ENCODE assay signal across 9 cellular contexts in the genomic region with DNA sequence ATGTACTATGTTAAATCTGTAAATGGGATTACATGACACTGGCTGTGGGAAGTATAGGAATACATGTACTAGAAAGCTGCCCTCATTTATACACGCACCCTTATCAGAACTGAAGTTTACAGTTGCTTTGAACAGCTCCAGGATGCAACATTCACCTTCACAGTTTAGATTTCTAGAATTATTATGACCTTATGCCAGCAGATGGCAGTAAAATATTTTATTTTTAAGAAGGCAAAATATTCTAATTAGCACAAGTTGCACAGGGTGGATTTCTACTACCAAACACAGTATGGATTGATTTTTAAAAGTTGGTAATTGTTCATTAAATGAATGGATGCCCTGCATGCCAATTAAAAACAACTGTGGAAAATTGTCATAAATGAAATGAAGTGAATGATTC.
DNase-seq lines count a peak whose midpoint lies in the region; ATAC-seq and TF ChIP-seq lines count a peak whose summit lies in the region.
"Had no signal": no experiment of that assay in that cellular context is flagged by ENCODE, and none has a peak within 500 bp of the region (broad histone marks: within the 10 kb centered on the region; RNA-seq: fewer than 3 reads in every experiment).

No MANE protein-coding gene starts in this region.

- ATAC-seq in GM23338 (no peak), HG03159 (IDR thresholded peaks at IDR 0.05; ENCODE audit: unreplicated experiment) (no peak)
- ATAC-seq in activated naive CD8-positive, alpha-beta T cell treated with anti-CD3 and anti-CD28 coated beads, Interleukin-2, amount 50 U/mL, for 24 hours: no peak

- H3K27me3 Mint-ChIP-seq in GM23338 (ENCODE audit: insufficient read depth, low read depth, poor library complexity): no peaks in the 10 kb centered on the region
- H3K27me3 Mint-ChIP-seq in activated naive CD8-positive, alpha-beta T cell treated with anti-CD3 and anti-CD28 coated beads, Interleukin-2, amount 50 U/mL, for 24 hours: peaks cover 5% of the 10 kb centered on the region

- H3K36me3 ChIP-seq in BJ (ENCODE audit: control insufficient read depth, insufficient read depth, low read length) (no peaks in the 10 kb centered on the region), GM23338 (ENCODE audit: insufficient read depth) (no peaks in the 10 kb centered on the region), OCI-LY1 (ENCODE audit: insufficient read depth, low read length) (no peaks in the 10 kb centered on the region)
- H3K36me3 ChIP-seq: neutrophil had no signal

- H3F3A ChIP-seq in GM23338 (replicated peaks; ENCODE audit: low read depth) (no peaks in the 10 kb centered on the region), OCI-LY1 (ENCODE audit: insufficient read depth, low read length) (no peaks in the 10 kb centered on the region)

- H3K9me2 ChIP-seq in GM23338 (ENCODE audit: insufficient read depth) (no peaks in the 10 kb centered on the region), OCI-LY1 (ENCODE audit: low read depth, low read length) (no peaks in the 10 kb centered on the region)

- no peaks in the 10 kb centered on the region; the same call in 1 of the 2 replicates for H3K4me1 ChIP-seq in GM23338 (ENCODE audit: insufficient read depth)
- H3K4me1 ChIP-seq in OCI-LY1 (ENCODE audit: insufficient read depth, low read length, severe bottlenecking): no peaks in the 10 kb centered on the region

- H3K9ac ChIP-seq in OCI-LY1 (ENCODE audit: low read length): no peak overlapping the region

- H2AFZ ChIP-seq in GM23338: no peak overlapping the region
- no peak overlapping the region for H2AFZ ChIP-seq in OCI-LY1 (ENCODE audit: low read length)

- H3K4me3 Mint-ChIP-seq in GM23338: no peak overlapping the region
- no peak overlapping the region for H3K4me3 Mint-ChIP-seq in activated naive CD8-positive, alpha-beta T cell treated with anti-CD3 and anti-CD28 coated beads, Interleukin-2, amount 50 U/mL, for 24 hours

- H3K27ac ChIP-seq in GM23338 (ENCODE audit: low read depth) (no peak overlapping the region), OCI-LY1 (ENCODE audit: low read depth, low read length, poor library complexity, severe bottlenecking) (no peak overlapping the region), coronary artery (no peak overlapping the region)
- H3K27ac ChIP-seq: neutrophil had no signal

- H4K20me1 ChIP-seq in GM23338 (replicated peaks; ENCODE audit: insufficient read depth) (no peaks in the 10 kb centered on the region), OCI-LY1 (ENCODE audit: insufficient read depth, low read length) (no peaks in the 10 kb centered on the region)

- H3K79me2 ChIP-seq in GM23338 (replicated peaks; ENCODE audit: insufficient read depth) (no peaks in the 10 kb centered on the region), OCI-LY1 (ENCODE audit: insufficient read depth, low read length) (no peaks in the 10 kb centered on the region)

- no peaks in the 10 kb centered on the region for H3K9me3 ChIP-seq in OCI-LY1 (ENCODE audit: low read length)
- H3K9me3 ChIP-seq: neutrophil had no signal

- TF ChIP-seq CTCF in BJ (IDR thresholded peaks at IDR 0.05; ENCODE audit: insufficient read depth, low read depth, low read length) (0 out of 2 replicates have a peak, but pooled peaks have one; percentile 14), GM23338 (conservative IDR thresholded peaks at IDR 0.05; ENCODE audit: low read depth in 2 of 2) (peak; percentile 20 to 50; a peak in 3 of 4 replicates), OCI-LY1 (IDR thresholded peaks at IDR 0.05; ENCODE audit: low read length) (peak; percentile 42; the same call in 1 of the 2 replicates), fibroblast of pulmonary artery (IDR thresholded peaks at IDR 0.05; ENCODE audit: low read length, missing control alignments) (peak; percentile 21), coronary artery (IDR thresholded peaks at IDR 0.05) (no peak)

- CTCF ChIA-PET in BJ (lab: Yijun Ruan, JAX): interaction anchor here (0.6 to 1.4 kb wide), 4 partner anchors 8 to 1825 kb away, joined by 3 to 4 read pairs (median 4); no protein-coding TSS in a partner anchor

- no peaks in the 10 kb centered on the region for H3K4me1 Mint-ChIP-seq in GM23338
- H3K4me1 Mint-ChIP-seq in activated naive CD8-positive, alpha-beta T cell treated with anti-CD3 and anti-CD28 coated beads, Interleukin-2, amount 50 U/mL, for 24 hours: no peaks in the 10 kb centered on the region

- POLR2A ChIA-PET in BJ (lab: Charles Lee): no interaction called here

- no peak overlapping the region for H3K27ac Mint-ChIP-seq in GM23338
- no peak overlapping the region for H3K27ac Mint-ChIP-seq in activated naive CD8-positive, alpha-beta T cell treated with anti-CD3 and anti-CD28 coated beads, Interleukin-2, amount 50 U/mL, for 24 hours

- H3K4me3 ChIP-seq in BJ (ENCODE audit: low read depth, low read length) (no peak overlapping the region), GM23338 (no peak overlapping the region), OCI-LY1 (ENCODE audit: low read depth, low read length, poor library complexity, severe bottlenecking) (no peak overlapping the region), fibroblast of pulmonary artery (replicated peaks; ENCODE audit: low read depth, low read length) (no peak overlapping the region), coronary artery (no peak overlapping the region)

- no peaks in the 10 kb centered on the region for H3K36me3 Mint-ChIP-seq in GM23338 (ENCODE audit: low read depth)
- H3K36me3 Mint-ChIP-seq in activated naive CD8-positive, alpha-beta T cell treated with anti-CD3 and anti-CD28 coated beads, Interleukin-2, amount 50 U/mL, for 24 hours (ENCODE audit: low read depth): no peaks in the 10 kb centered on the region

- H3K27me3 ChIP-seq in BJ (ENCODE audit: control insufficient read depth, insufficient read depth, low read length) (no peaks in the 10 kb centered on the region), GM23338 (ENCODE audit: insufficient read depth) (no peaks in the 10 kb centered on the region), OCI-LY1 (ENCODE audit: insufficient read depth, low read length) (no peaks in the 10 kb centered on the region)
- H3K27me3 ChIP-seq: neutrophil had no signal

- H3K9me3 Mint-ChIP-seq in GM23338: no peaks in the 10 kb centered on the region
- H3K9me3 Mint-ChIP-seq in activated naive CD8-positive, alpha-beta T cell treated with anti-CD3 and anti-CD28 coated beads, Interleukin-2, amount 50 U/mL, for 24 hours: no peaks in the 10 kb centered on the region

- DNase-seq in BJ (ENCODE audit: low read depth) (no peak), GM23338 (ENCODE audit: low spot score) (peak; percentile 15), fibroblast of pulmonary artery (ENCODE audit: low read depth) (peak; percentile 19), KG1 (lab: John Stamatoyannopoulos, UW) (no peak), coronary artery (ENCODE audit: low spot score) (no peak)
- no peak for DNase-seq in activated naive CD8-positive, alpha-beta T cell treated with anti-CD3 and anti-CD28 coated beads, Interleukin-2, amount 50 U/mL, for 24 hours

- H3K4me2 ChIP-seq in GM23338: no peak overlapping the region
- no peak overlapping the region for H3K4me2 ChIP-seq in OCI-LY1 (ENCODE audit: low read length)

TF ChIP-seq in GM23338, 12 proteins besides CTCF, POLR2A, EP300 and RAD21 (continues in another document):
- TF ChIP-seq EZH2 (IDR thresholded peaks at IDR 0.05; ENCODE audit: low read depth, unreplicated experiment): no peak
- no peak for TF ChIP-seq EZH2phosphoT487 (IDR thresholded peaks at IDR 0.05; ENCODE audit: unreplicated experiment)
- TF ChIP-seq JUNB (IDR thresholded peaks at IDR 0.05; ENCODE audit: unreplicated experiment): no peak
- no peak for TF ChIP-seq POLR2AphosphoS5 (IDR thresholded peaks at IDR 0.05; ENCODE audit: low read depth)
- no peak for TF ChIP-seq ZNF331 (CRISPR knock-in tag; IDR thresholded peaks at IDR 0.05; ENCODE audit: low read depth)
- TF ChIP-seq REST (IDR thresholded peaks at IDR 0.05; ENCODE audit: unreplicated experiment): no peak
- TF ChIP-seq STAT1 (IDR thresholded peaks at IDR 0.05; ENCODE audit: unreplicated experiment): no peak
- TF ChIP-seq, protein P1, sequence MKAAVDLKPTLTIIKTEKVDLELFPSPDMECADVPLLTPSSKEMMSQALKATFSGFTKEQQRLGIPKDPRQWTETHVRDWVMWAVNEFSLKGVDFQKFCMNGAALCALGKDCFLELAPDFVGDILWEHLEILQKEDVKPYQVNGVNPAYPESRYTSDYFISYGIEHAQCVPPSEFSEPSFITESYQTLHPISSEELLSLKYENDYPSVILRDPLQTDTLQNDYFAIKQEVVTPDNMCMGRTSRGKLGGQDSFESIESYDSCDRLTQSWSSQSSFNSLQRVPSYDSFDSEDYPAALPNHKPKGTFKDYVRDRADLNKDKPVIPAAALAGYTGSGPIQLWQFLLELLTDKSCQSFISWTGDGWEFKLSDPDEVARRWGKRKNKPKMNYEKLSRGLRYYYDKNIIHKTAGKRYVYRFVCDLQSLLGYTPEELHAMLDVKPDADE (IDR thresholded peaks at IDR 0.05): no peak
- no peak for TF ChIP-seq CREB1 (CRISPR knock-in tag; IDR thresholded peaks at IDR 0.05; ENCODE audit: low read depth)
- no peak for TF ChIP-seq NANOG (IDR thresholded peaks at IDR 0.05; ENCODE audit: borderline replicate concordance)

Comparison
In these comparisons a context has a peak if more than half of its experiments do, and no peak if none do; other contexts are left out.
1. DNase-seq: peak in GM23338 (single experiment) and fibroblast of pulmonary artery (single experiment); none in BJ (single experiment), KG1 (single experiment), coronary artery (single experiment) and activated naive CD8-positive, alpha-beta T cell treated with anti-CD3 and anti-CD28 coated beads, Interleukin-2, amount 50 U/mL, for 24 hours (single experiment).